ENCODE assay signal across 10 cellular contexts in the genomic region with DNA sequence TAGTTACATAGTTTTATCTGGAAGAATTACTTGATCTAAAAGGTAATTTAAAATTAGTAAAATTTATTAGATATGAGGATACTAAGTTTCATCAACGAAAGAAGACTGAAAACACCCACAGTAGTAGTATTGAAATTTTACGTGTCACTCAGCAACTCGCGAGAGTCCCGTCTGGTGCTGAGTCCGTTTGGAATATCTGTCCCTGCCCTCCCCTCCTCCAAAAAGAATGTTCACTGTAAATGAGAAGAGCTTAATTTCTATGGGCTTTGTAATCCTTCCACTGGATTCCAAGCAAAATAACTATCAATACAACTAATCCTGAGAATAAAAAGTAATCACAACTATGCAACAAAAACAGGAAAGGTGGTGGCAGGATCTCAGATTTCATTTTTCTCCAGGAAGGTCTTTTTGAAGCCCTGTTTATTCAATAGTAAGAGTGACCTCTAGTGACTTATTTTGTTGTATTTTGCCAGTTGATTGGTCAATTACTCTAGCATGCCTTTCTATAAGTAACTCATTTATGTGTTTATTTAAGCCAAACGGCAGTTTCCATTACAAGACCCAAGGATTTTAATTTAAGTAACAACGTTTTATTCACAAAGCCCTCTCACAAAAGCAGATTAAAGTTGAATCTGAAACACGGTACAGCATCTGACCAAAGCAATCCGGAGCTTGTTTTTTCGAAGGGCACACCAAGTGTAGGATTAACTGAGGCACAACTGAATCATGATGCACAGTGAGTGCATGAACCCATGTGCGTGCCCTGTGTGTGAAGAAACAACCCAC. TPM values are rescaled to one million over a fixed set of nuclear protein-coding genes. Genes with fewer than 3 reads are reported as not detected.
DNase-seq lines count a peak whose midpoint lies in the region; TF ChIP-seq lines count a peak whose summit lies in the region.
"Not testable (repeated sequence)": the region's sequence is repeated elsewhere in the genome, so short reads cannot be mapped to it uniquely, and the experiment has no call there.
"Had no signal": no experiment of that assay in that cellular context is flagged by ENCODE, and none has a peak within 500 bp of the region (broad histone marks: within the 10 kb centered on the region; RNA-seq: fewer than 3 reads in every experiment).

No MANE protein-coding gene starts in this region.

- POLR2A ChIA-PET in MCF 10A (lab: Yijun Ruan, JAX), result not testable (repeated sequence)

- not testable (repeated sequence) for H3K36me3 Mint-ChIP-seq in MCF 10A (ENCODE audit: insufficient read depth, unreplicated experiment)

- H3K4me3 Mint-ChIP-seq in MCF 10A (ENCODE audit: unreplicated experiment), result peak overlapping the region; percentile 74

- not testable (repeated sequence) for H3K9me3 Mint-ChIP-seq in MCF 10A (ENCODE audit: unreplicated experiment)

- H3K79me2 ChIP-seq in parathyroid adenoma, result not testable (repeated sequence)

- TF ChIP-seq CTCF in LNCaP clone FGC (IDR thresholded peaks at IDR 0.05; ENCODE audit: control insufficient read depth, extremely low read depth, insufficient read depth) (0 out of 2 replicates have a peak, but pooled peaks have one; percentile 17), MCF 10A (IDR thresholded peaks at IDR 0.05; ENCODE audit: unreplicated experiment) (peak; percentile 23)
- not testable (repeated sequence) for TF ChIP-seq CTCF in fibroblast of pulmonary artery (IDR thresholded peaks at IDR 0.05; ENCODE audit: low read length, missing control alignments); parathyroid adenoma (IDR thresholded peaks at IDR 0.05); tibial artery (IDR thresholded peaks at IDR 0.05)

- CTCF ChIA-PET in MCF 10A (lab: Yijun Ruan, JAX), result interaction anchor here (0.6 kb wide), 1 partner anchor 295 kb away, joined by 3 read pairs; no protein-coding TSS in a partner anchor

- not testable (repeated sequence) for H3K9ac ChIP-seq in parathyroid adenoma

- not testable (repeated sequence) for BruUV-seq in MCF 10A (replicated peaks; lab: Mats Ljungman, UMichigan)

- intact Hi-C loops in MCF 10A (cut with micrococcal nuclease); tibial artery (cut with DNase I; ENCODE audit: low total_unique reads): not testable (repeated sequence)

- H3K4me3 ChIP-seq in LNCaP clone FGC (ENCODE audit: low read depth, low read length); parathyroid adenoma (ENCODE audit: low read depth, low read length): not testable (repeated sequence)
- H3K4me3 ChIP-seq in fibroblast of pulmonary artery (replicated peaks; ENCODE audit: low read depth, low read length) (peak overlapping the region; percentile 49), tibial artery (peak overlapping the region; percentile 7 to 40)

- not testable (repeated sequence) for H3K4me2 ChIP-seq in parathyroid adenoma (ENCODE audit: low read length)

- H2AFZ ChIP-seq in parathyroid adenoma, result peak overlapping the region; percentile 56

- H3K27ac ChIP-seq in parathyroid adenoma, tibial artery: not testable (repeated sequence)

- H3K4me1 Mint-ChIP-seq in MCF 10A (ENCODE audit: insufficient read depth, unreplicated experiment), result not testable (repeated sequence)

- not testable (repeated sequence) for H3K9me3 ChIP-seq in parathyroid adenoma (ENCODE audit: control insufficient read depth, low read length); tibial artery

- not testable (repeated sequence) for H3K4me1 ChIP-seq in parathyroid adenoma, tibial artery

- H3K27ac Mint-ChIP-seq in MCF 10A (ENCODE audit: low read depth, unreplicated experiment), result peak overlapping the region; percentile 6

- not testable (repeated sequence) for H3K36me3 ChIP-seq in parathyroid adenoma (ENCODE audit: control insufficient read depth, insufficient read depth, low read length); tibial artery

- DNase-seq in DMS 273 (lab: John Stamatoyannopoulos, UW; ENCODE audit: unreplicated experiment) (peak; percentile 66), RPMI7951 (ENCODE audit: low read depth) (peak; percentile 2), MCF 10A (ENCODE audit: unreplicated experiment) (peak; percentile 46), fibroblast of pulmonary artery (ENCODE audit: low read depth) (peak; percentile 48), left kidney (ENCODE audit: low read depth, low spot score) (peak; percentile 45)
- not testable (repeated sequence) for DNase-seq in LNCaP clone FGC (ENCODE audit: low read depth); tibial artery

- not testable (repeated sequence) for H3K27me3 ChIP-seq in parathyroid adenoma (ENCODE audit: control insufficient read depth, insufficient read depth, low read length); tibial artery

- not testable (repeated sequence) for H3K27me3 Mint-ChIP-seq in MCF 10A (ENCODE audit: insufficient read depth, unreplicated experiment)

RNA-seq across cellular contexts. Expression of gene CNTNAP3B, which starts 2.0 kb away (rescaled TPM):
- total RNA-seq in RPMI7951 (2014; rRNA removed; shearing (Covaris generic)), result 0.78 and 1.3 TPM in 2 replicates
- 8.2 and 8.4 TPM in 2 replicates for total RNA-seq in MCF 10A (2022)
- total RNA-seq: activated CD4-positive, alpha-beta T cell treated with anti-CD3 and anti-CD28 coated beads, Interleukin-2, amount 10 ng/mL, durations not matched to agents 7 days and 5 days; fibroblast of lung had no signal

RNA-seq across cellular contexts. Expression of gene SPATA31A6, which starts 56.2 kb away (rescaled TPM):
- not detected in 2 replicates for total RNA-seq in RPMI7951 (2014; rRNA removed; shearing (Covaris generic))
- total RNA-seq in MCF 10A (2022), result not detected in 2 replicates
- total RNA-seq: activated CD4-positive, alpha-beta T cell treated with anti-CD3 and anti-CD28 coated beads, Interleukin-2, amount 10 ng/mL, durations not matched to agents 7 days and 5 days; fibroblast of lung had no signal
